ENCODE assay signal across 1 cellular context in the genomic region with DNA sequence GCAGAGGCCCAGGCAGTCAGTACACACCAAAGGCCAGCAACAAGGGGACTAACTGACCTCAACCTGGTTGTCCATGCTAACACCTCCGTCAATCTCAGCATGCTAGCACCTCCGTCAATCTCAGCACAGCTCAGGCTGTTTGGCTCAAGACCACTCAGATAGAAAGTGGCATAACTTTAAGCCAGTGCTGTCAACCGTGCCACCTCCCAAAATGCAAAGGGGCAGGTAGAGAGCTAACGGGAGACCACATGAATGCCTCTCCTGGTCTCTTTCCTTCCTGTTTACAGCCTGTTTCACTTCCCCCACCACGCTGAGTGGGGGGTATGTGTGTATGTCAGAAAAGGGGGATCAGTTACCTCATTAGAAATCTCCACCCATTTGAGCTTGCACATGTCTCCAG.
TF ChIP-seq lines count a peak whose summit lies in the region.

No MANE protein-coding gene starts in this region.

TF ChIP-seq in HepG2, 621 proteins besides CTCF, POLR2A, EP300 and RAD21:
- TF ChIP-seq ZNF605 (CRISPR knock-in tag; IDR thresholded peaks at IDR 0.05) (no peak), HIVEP1 (CRISPR knock-in tag; IDR thresholded peaks at IDR 0.05) (no peak), ZNF496 (CRISPR knock-in tag; IDR thresholded peaks at IDR 0.05; ENCODE audit: insufficient replicate concordance) (no peak), RBM22 (optimal IDR thresholded peaks at IDR 0.05; ENCODE audit: low read length) (peak; percentile 30), MBD4 (IDR thresholded peaks at IDR 0.05; ENCODE audit: borderline replicate concordance, low read length) (no peak)
